In the genomic region with DNA sequence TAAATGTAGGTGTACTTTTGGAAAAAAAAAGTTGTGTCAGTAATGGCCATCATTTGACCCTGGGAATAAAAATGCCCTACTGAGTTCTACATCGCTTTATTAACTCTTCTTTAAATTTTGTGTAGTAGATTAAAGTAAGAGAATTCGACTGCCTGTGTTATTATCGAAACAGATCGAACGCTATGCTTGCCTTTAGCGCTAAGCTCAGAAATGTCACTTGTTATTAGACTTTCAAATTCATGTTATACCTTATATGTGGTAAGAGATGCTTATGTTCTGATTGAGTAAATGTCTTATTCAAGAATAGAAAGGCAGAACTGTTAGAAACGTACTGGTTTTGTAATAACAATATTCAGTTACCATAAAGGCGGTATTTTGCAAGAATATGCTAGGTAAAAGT, we compare ENCODE assay signal across 8 cellular contexts. TPM values are rescaled to one million over a fixed set of nuclear protein-coding genes. Genes with fewer than 3 reads are reported as not detected.
DNase-seq lines count a peak whose midpoint lies in the region; ATAC-seq and TF ChIP-seq lines count a peak whose summit lies in the region.

No MANE protein-coding gene starts in this region.

- no peak for TF ChIP-seq POLR2A in lower leg skin (IDR thresholded peaks at IDR 0.05)

- TF ChIP-seq CTCF in GM23338 (conservative IDR thresholded peaks at IDR 0.05; ENCODE audit: low read depth in 2 of 2) (no peak), WERI-Rb-1 (IDR thresholded peaks at IDR 0.05; ENCODE audit: low read depth, low read length) (no peak), fibroblast of pulmonary artery (IDR thresholded peaks at IDR 0.05; ENCODE audit: low read length, missing control alignments) (no peak), retinal pigment epithelial cell (conservative IDR thresholded peaks at IDR 0.05; ENCODE audit: low read depth, low read length) (no peak), lower leg skin (IDR thresholded peaks at IDR 0.05) (no peak)

- 47% methylated on average over 8 of the region's 8 CpGs for WGBS in lower leg skin, 2 donors

- peaks cover 52% of the 10 kb centered on the region for H3K4me1 Mint-ChIP-seq in GM23338

- H3K27ac Mint-ChIP-seq in GM23338 = peak overlapping the region; percentile 97

- intact Hi-C loops in lower leg skin (cut with DNase I; ENCODE audit: low total_unique reads) = no loop called here

- peaks cover 8% of the 10 kb centered on the region for H3K27me3 Mint-ChIP-seq in GM23338 (ENCODE audit: insufficient read depth, low read depth, poor library complexity)

- H3K79me2 ChIP-seq in GM23338 (replicated peaks; ENCODE audit: insufficient read depth) = peaks cover 74% of the 10 kb centered on the region

- DNase-seq in GM23338 (ENCODE audit: low spot score) (no peak), WERI-Rb-1 (no peak), fibroblast of pulmonary artery (ENCODE audit: low read depth) (no peak), retinal pigment epithelial cell (ENCODE audit: low read depth) (no peak), NCI-H524 treated with DMSO at 0.1 percent for 48 hours (lab: John Stamatoyannopoulos, UW) (no peak), DMS 273 treated with DMSO at 0.1 percent for 48 hours (lab: John Stamatoyannopoulos, UW) (no peak), lower leg skin (ENCODE audit: low spot score in 2 of 2) (no peak), DMS53 (lab: John Stamatoyannopoulos, UW) (no peak)

- H3K4me2 ChIP-seq in GM23338 = peak overlapping the region; percentile 87

- no peaks in the 10 kb centered on the region for H3K27me3 ChIP-seq in GM23338 (ENCODE audit: insufficient read depth)
- H3K27me3 ChIP-seq in WERI-Rb-1 (ENCODE audit: insufficient read depth, low read depth, severe bottlenecking) = no peaks in the 10 kb centered on the region

- H3F3A ChIP-seq in GM23338 (replicated peaks; ENCODE audit: low read depth) = peaks cover 7% of the 10 kb centered on the region; the same call in 1 of the 2 replicates

- peak overlapping the region; percentile 87 for H3K4me3 ChIP-seq in GM23338
- peak overlapping the region; percentile 93 for H3K4me3 ChIP-seq in WERI-Rb-1 (ENCODE audit: low read depth, low read length)
- H3K4me3 ChIP-seq in fibroblast of pulmonary artery (replicated peaks; ENCODE audit: low read depth, low read length) = peak overlapping the region; percentile 96
- H3K4me3 ChIP-seq in retinal pigment epithelial cell (ENCODE audit: low read length) = peak overlapping the region; percentile 93
- H3K4me3 ChIP-seq in lower leg skin (ENCODE audit: low read depth, poor library complexity, severe bottlenecking) = no peak overlapping the region

- peak overlapping the region; percentile 100 for H3K4me3 Mint-ChIP-seq in GM23338

- peaks cover 14% of the 10 kb centered on the region; the same call in 1 of the 2 replicates for H4K20me1 ChIP-seq in GM23338 (replicated peaks; ENCODE audit: insufficient read depth)

- H3K9me2 ChIP-seq in GM23338 (ENCODE audit: insufficient read depth) = no peaks in the 10 kb centered on the region

- H3K36me3 ChIP-seq in GM23338 (ENCODE audit: insufficient read depth) (no peaks in the 10 kb centered on the region), WERI-Rb-1 (peaks cover 4% of the 10 kb centered on the region)

- peaks cover 3% of the 10 kb centered on the region; the same call in 1 of the 3 replicates for H3K9me3 Mint-ChIP-seq in GM23338

- H3K27ac ChIP-seq in GM23338 (ENCODE audit: low read depth) (peak overlapping the region; percentile 98), WERI-Rb-1 (no peak overlapping the region)

- H3K9me3 ChIP-seq in WERI-Rb-1 (ENCODE audit: severe bottlenecking) = no peaks in the 10 kb centered on the region

- H3K4me1 ChIP-seq in GM23338 (ENCODE audit: insufficient read depth) = peaks cover 24% of the 10 kb centered on the region

- no peak overlapping the region for H2AFZ ChIP-seq in GM23338

- H3K36me3 Mint-ChIP-seq in GM23338 (ENCODE audit: low read depth) = peaks cover 47% of the 10 kb centered on the region

- no peak for ATAC-seq in GM23338

TF ChIP-seq in GM23338, 12 proteins besides CTCF, POLR2A, EP300 and RAD21:
- TF ChIP-seq POLR2AphosphoS5 (IDR thresholded peaks at IDR 0.05; ENCODE audit: low read depth) = peak; percentile 12; the same call in 1 of the 2 replicates
- no peak for TF ChIP-seq EZH2phosphoT487 (IDR thresholded peaks at IDR 0.05; ENCODE audit: unreplicated experiment)
- TF ChIP-seq CREB1 (CRISPR knock-in tag; IDR thresholded peaks at IDR 0.05; ENCODE audit: low read depth) = no peak
TF ChIP-seq in GM23338: peak in this region for 1.

RNA-seq across cellular contexts. Expression of a gene that starts 1.4 kb away (rescaled TPM):
- 742 and 744 TPM in 2 replicates for total RNA-seq in GM23338 (2014; rRNA removed; shearing (Covaris generic))
- 906 and 943 TPM in 2 replicates for polyA plus RNA-seq in GM23338 (2016; fragmentation: Nextera tagmentation; extraction: Ambion mirVana)
- total RNA-seq in lower leg skin = 100 to 1,000 TPM in 1 of 4 donors, 10 to 100 TPM in 3; 61.1 to 153 (median 92.7) TPM
